In genomic region chr2:149223472-149224062, GRCh38 we compare ENCODE assay signal across 25 cellular contexts.
"Had no signal": no experiment of that assay in that cellular context is flagged by ENCODE, and none has a peak within 500 bp of the region (broad histone marks: within the 10 kb centered on the region; RNA-seq: fewer than 3 reads in every experiment).

No MANE protein-coding gene starts in this region.

- H3K36me3 Mint-ChIP-seq: activated naive CD4-positive, alpha-beta T cell treated with anti-CD3 and anti-CD28 coated beads, Interleukin-2, amount 50 U/mL, for 72 hours; immature natural killer cell; naive thymus-derived CD4-positive, alpha-beta T cell; stimulated activated naive B cell treated with anti-CD40 and anti-IgM and Interleukin-4, amounts not matched to agents 10 μg/mL and 1 μg/mL and 100 μg/mL, for 72 hours had no signal

- FAIRE-seq: TTC549, urothelium cell line had no signal

- H3K27me3 ChIP-seq: adrenal gland, ascending aorta, brain microvascular endothelial cell, foreskin keratinocyte, sigmoid colon, transverse colon had no signal

- H3K27ac Mint-ChIP-seq: activated naive CD4-positive, alpha-beta T cell treated with anti-CD3 and anti-CD28 coated beads, Interleukin-2, amount 50 U/mL, for 72 hours; dendritic cell treated with granulocyte-macrophage colony-stimulating factor and Interleukin-4, amounts not matched to agents 40 ng/mL and 50 ng/mL, for 4 days; immature natural killer cell; naive thymus-derived CD4-positive, alpha-beta T cell had no signal

- H3K4me2 ChIP-seq: smooth muscle cell had no signal

- H3K4me3 Mint-ChIP-seq: dendritic cell treated with granulocyte-macrophage colony-stimulating factor and Interleukin-4, amounts not matched to agents 40 ng/mL and 50 ng/mL, for 4 days; immature natural killer cell; naive thymus-derived CD4-positive, alpha-beta T cell; neural crest cell; stimulated activated naive B cell treated with anti-CD40 and anti-IgM and Interleukin-4, amounts not matched to agents 10 μg/mL and 1 μg/mL and 100 μg/mL, for 72 hours had no signal

- H3K27me3 Mint-ChIP-seq: dendritic cell treated with granulocyte-macrophage colony-stimulating factor and Interleukin-4, amounts not matched to agents 40 ng/mL and 50 ng/mL, for 4 days had no signal

- H3K9me3 ChIP-seq: adrenal gland, ascending aorta, sigmoid colon, transverse colon had no signal

- H3K4me1 ChIP-seq: adrenal gland, ascending aorta had no signal

- ATAC-seq: activated naive CD4-positive, alpha-beta T cell treated with anti-CD3 and anti-CD28 coated beads, Interleukin-2, amount 50 U/mL, for 72 hours; foreskin keratinocyte; left lobe of liver; naive thymus-derived CD4-positive, alpha-beta T cell; stimulated activated naive B cell treated with anti-CD40 and anti-IgM and Interleukin-4, amounts not matched to agents 10 μg/mL and 1 μg/mL and 100 μg/mL, for 72 hours had no signal

- DNase-seq: activated gamma-delta T cell treated with Interleukin-2 at 50 U/mL for 16 hours; activated T-cell treated with anti-CD3 and anti-CD28 coated beads, Interleukin-2, amount 50 U/mL, for 1 hour; adrenal gland; brain microvascular endothelial cell; caudate nucleus; effector CD4-positive, alpha-beta T cell; erythroblast; foreskin keratinocyte; immature natural killer cell; naive thymus-derived CD4-positive, alpha-beta T cell; occipital lobe; posterior cingulate gyrus; sigmoid colon; stimulated activated CD4-positive, alpha-beta T cell treated with anti-CD3 and anti-CD28 coated beads, Interleukin-15, amount 100 ng/mL, for 24 hours; stimulated activated naive B cell treated with anti-CD40 and anti-IgM and Interleukin-4, amounts not matched to agents 10 μg/mL and 1 μg/mL and 100 μg/mL, for 72 hours; transverse colon had no signal

- H3K4me3 ChIP-seq: adrenal gland, ascending aorta, lung, sigmoid colon, smooth muscle cell, transverse colon had no signal

- H3K27ac ChIP-seq: adrenal gland, ascending aorta, brain microvascular endothelial cell, foreskin keratinocyte, sigmoid colon, transverse colon had no signal

- H3K9me3 Mint-ChIP-seq: dendritic cell treated with granulocyte-macrophage colony-stimulating factor and Interleukin-4, amounts not matched to agents 40 ng/mL and 50 ng/mL, for 4 days; neural crest cell; stimulated activated naive B cell treated with anti-CD40 and anti-IgM and Interleukin-4, amounts not matched to agents 10 μg/mL and 1 μg/mL and 100 μg/mL, for 72 hours had no signal

- H3K4me1 Mint-ChIP-seq: immature natural killer cell; stimulated activated naive B cell treated with anti-CD40 and anti-IgM and Interleukin-4, amounts not matched to agents 10 μg/mL and 1 μg/mL and 100 μg/mL, for 72 hours had no signal

- H3K36me3 ChIP-seq: adrenal gland, ascending aorta, brain microvascular endothelial cell, sigmoid colon, transverse colon had no signal
